In the genomic region with DNA sequence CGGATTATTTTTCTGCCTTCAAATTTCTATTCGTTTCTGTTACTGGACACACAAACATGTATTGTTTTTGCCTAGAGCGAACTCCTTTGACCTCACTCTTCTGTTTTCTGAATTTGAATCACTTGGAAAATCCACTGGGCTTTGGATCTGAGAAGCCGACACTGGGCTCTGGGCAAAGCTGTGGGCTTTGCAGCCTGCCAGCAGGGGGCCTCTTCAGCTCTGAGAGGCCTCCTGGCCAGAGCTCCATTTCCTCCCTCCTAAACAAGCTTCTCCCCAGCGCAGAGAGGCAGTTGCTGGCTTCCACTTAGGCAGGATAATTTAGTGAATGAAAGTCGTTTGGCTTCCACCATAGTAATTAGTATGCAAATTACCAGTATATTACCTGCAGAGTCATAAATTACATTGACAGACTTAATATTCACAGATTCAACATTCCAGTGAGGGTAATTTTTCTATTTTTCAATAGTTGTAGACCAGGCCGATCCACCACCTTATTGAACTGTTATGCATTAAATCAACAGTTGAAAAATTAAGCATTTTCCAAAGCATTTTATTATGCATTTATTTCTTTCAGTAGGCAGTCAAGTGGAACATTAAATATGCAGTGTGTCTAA, we compare ENCODE assay signal across 8 cellular contexts.
DNase-seq lines count a peak whose midpoint lies in the region; ATAC-seq and TF ChIP-seq lines count a peak whose summit lies in the region.

No MANE protein-coding gene starts in this region.

- H3K4me2 ChIP-seq in Loucy (ENCODE audit: low read depth, low read length, poor library complexity, severe bottlenecking) (no peak overlapping the region), parathyroid adenoma (ENCODE audit: low read length) (no peak overlapping the region)

- H4K20me1 ChIP-seq in Loucy (ENCODE audit: insufficient read depth, low read length, poor library complexity, severe bottlenecking): no peaks in the 10 kb centered on the region

- H2AFZ ChIP-seq in Loucy (ENCODE audit: low read length) (peak overlapping the region; percentile 71; the same call in 1 of the 2 replicates), parathyroid adenoma (peak overlapping the region; percentile 43)

- H3K27ac Mint-ChIP-seq in activated naive CD4-positive, alpha-beta T cell treated with anti-CD3 and anti-CD28 coated beads, Interleukin-2, amount 10 ng/mL, durations not matched to agents 7 days and 5 days: no peak overlapping the region
- peak overlapping the region; percentile 36 for H3K27ac Mint-ChIP-seq in glutamatergic neuron (ENCODE audit: unreplicated experiment)

- no peak overlapping the region for H3K4me3 Mint-ChIP-seq in activated naive CD4-positive, alpha-beta T cell treated with anti-CD3 and anti-CD28 coated beads, Interleukin-2, amount 10 ng/mL, durations not matched to agents 7 days and 5 days
- H3K4me3 Mint-ChIP-seq in glutamatergic neuron (ENCODE audit: unreplicated experiment): peak overlapping the region; percentile 66

- TF ChIP-seq CTCF in AG09309 (IDR thresholded peaks at IDR 0.05; ENCODE audit: control insufficient read depth, insufficient read depth, low read depth, low read length, missing control alignments): peak; percentile 97
- peak; percentile 95 for TF ChIP-seq CTCF in Loucy (conservative IDR thresholded peaks at IDR 0.05; ENCODE audit: low read length)
- peak; percentile 85 for TF ChIP-seq CTCF in glutamatergic neuron (IDR thresholded peaks at IDR 0.05; ENCODE audit: partially characterized antibody, unreplicated experiment)
- peak; percentile 94 for TF ChIP-seq CTCF in parathyroid adenoma (IDR thresholded peaks at IDR 0.05)

- no peaks in the 10 kb centered on the region for H3K9me3 Mint-ChIP-seq in activated naive CD4-positive, alpha-beta T cell treated with anti-CD3 and anti-CD28 coated beads, Interleukin-2, amount 10 ng/mL, durations not matched to agents 7 days and 5 days
- H3K9me3 Mint-ChIP-seq in glutamatergic neuron (ENCODE audit: unreplicated experiment): peaks cover 3% of the 10 kb centered on the region

- ATAC-seq in GM19324 (IDR thresholded peaks at IDR 0.05; ENCODE audit: low FRiP score, unreplicated experiment) (peak; percentile 44), HG03280 (IDR thresholded peaks at IDR 0.05; ENCODE audit: unreplicated experiment) (no peak)

- H3K27ac ChIP-seq in parathyroid adenoma: no peak overlapping the region

- H3K36me3 ChIP-seq in Loucy (ENCODE audit: insufficient read depth, low read length): no peaks in the 10 kb centered on the region
- no peaks in the 10 kb centered on the region for H3K36me3 ChIP-seq in parathyroid adenoma (ENCODE audit: control insufficient read depth, insufficient read depth, low read length)

- H3K36me3 Mint-ChIP-seq in activated naive CD4-positive, alpha-beta T cell treated with anti-CD3 and anti-CD28 coated beads, Interleukin-2, amount 10 ng/mL, durations not matched to agents 7 days and 5 days: no peaks in the 10 kb centered on the region
- no peaks in the 10 kb centered on the region for H3K36me3 Mint-ChIP-seq in glutamatergic neuron (ENCODE audit: unreplicated experiment)

- H3K79me2 ChIP-seq in Loucy (ENCODE audit: insufficient read depth, low read length) (no peaks in the 10 kb centered on the region), parathyroid adenoma (no peaks in the 10 kb centered on the region)

- no peaks in the 10 kb centered on the region for H3K4me1 Mint-ChIP-seq in activated naive CD4-positive, alpha-beta T cell treated with anti-CD3 and anti-CD28 coated beads, Interleukin-2, amount 10 ng/mL, durations not matched to agents 7 days and 5 days
- peaks cover 36% of the 10 kb centered on the region for H3K4me1 Mint-ChIP-seq in glutamatergic neuron (ENCODE audit: low read depth, unreplicated experiment)

- peaks cover 4% of the 10 kb centered on the region for H3K27me3 Mint-ChIP-seq in activated naive CD4-positive, alpha-beta T cell treated with anti-CD3 and anti-CD28 coated beads, Interleukin-2, amount 10 ng/mL, durations not matched to agents 7 days and 5 days
- H3K27me3 Mint-ChIP-seq in glutamatergic neuron (ENCODE audit: unreplicated experiment): peaks cover 8% of the 10 kb centered on the region

- H3F3A ChIP-seq in Loucy (ENCODE audit: low read depth): no peaks in the 10 kb centered on the region

- H3K9me2 ChIP-seq in Loucy (replicated peaks; ENCODE audit: low read depth, low read length): no peaks in the 10 kb centered on the region

- H3K9ac ChIP-seq in Loucy (ENCODE audit: low read depth, low read length, poor library complexity, severe bottlenecking) (no peak overlapping the region), parathyroid adenoma (no peak overlapping the region)

- no peaks in the 10 kb centered on the region for H3K4me1 ChIP-seq in Loucy (ENCODE audit: insufficient read depth, low read length, poor library complexity, severe bottlenecking)
- H3K4me1 ChIP-seq in parathyroid adenoma: peaks cover 3% of the 10 kb centered on the region

- no peaks in the 10 kb centered on the region for H3K27me3 ChIP-seq in Loucy (ENCODE audit: insufficient read depth, low read length, poor library complexity, severe bottlenecking)
- H3K27me3 ChIP-seq in parathyroid adenoma (ENCODE audit: control insufficient read depth, insufficient read depth, low read length): no peaks in the 10 kb centered on the region

- no peak overlapping the region for H3K4me3 ChIP-seq in AG09309 (ENCODE audit: control insufficient read depth, low read depth, low read length)
- H3K4me3 ChIP-seq in Loucy (ENCODE audit: low read length, poor library complexity, severe bottlenecking): no peak overlapping the region
- H3K4me3 ChIP-seq in parathyroid adenoma (ENCODE audit: low read depth, low read length): no peak overlapping the region

- no peak for DNase-seq in AG09309 (ENCODE audit: low read depth)
- DNase-seq in RKO (ENCODE audit: low spot score): peak; percentile 75
- DNase-seq in activated naive CD4-positive, alpha-beta T cell treated with anti-CD3 and anti-CD28 coated beads, Interleukin-2, amount 10 ng/mL, durations not matched to agents 7 days and 5 days: peak; percentile 50
- DNase-seq in glutamatergic neuron: peak; percentile 81

- CTCF ChIA-PET in activated naive CD4-positive, alpha-beta T cell treated with anti-CD3 and anti-CD28 coated beads, Interleukin-2, amount 10 ng/mL, durations not matched to agents 7 days and 5 days (lab: Charles Lee): interaction anchor here (0.7 to 4.0 kb wide), 15 partner anchors 8 to 344 kb away, joined by 3 to 38 read pairs (median 3); a partner anchor contains a TSS

- H3K9me3 ChIP-seq in Loucy (ENCODE audit: insufficient read depth, low read depth, low read length) (no peaks in the 10 kb centered on the region), parathyroid adenoma (ENCODE audit: control insufficient read depth, low read length) (no peaks in the 10 kb centered on the region)
